Comparison of ENCODE assay signal across 19 cellular contexts in genomic region chr16:86365513-86366040, GRCh38.
"Had no signal": no experiment of that assay in that cellular context is flagged by ENCODE, and none has a peak within 500 bp of the region (broad histone marks: within the 10 kb centered on the region; RNA-seq: fewer than 3 reads in every experiment).

No MANE protein-coding gene starts in this region.

- H3K9me3 ChIP-seq: ascending aorta, breast epithelium, heart left ventricle, lower lobe of right lung, pancreas, tibial artery had no signal

- H3K27me3 ChIP-seq: ascending aorta had no signal

- DNase-seq: activated CD4-positive, alpha-beta T cell treated with anti-CD3 and anti-CD28 coated beads for 1 hour; activated CD4-positive, alpha-beta T cell treated with anti-CD3 and anti-CD28 coated beads, Interleukin-2, amount 50 U/mL, for 4 hours; activated naive CD4-positive, alpha-beta T cell treated with Interleukin-2 at 50 U/mL for 16 hours; dermis blood vessel endothelial cell; erythroblast; foreskin melanocyte; heart left ventricle; left colon; lower lobe of right lung; midbrain; naive thymus-derived CD4-positive, alpha-beta T cell; pancreas; T-cell; T1000; tibial artery had no signal

- H3K36me3 ChIP-seq: ascending aorta, breast epithelium, heart left ventricle, lower lobe of right lung, pancreas, tibial artery had no signal

- H3K4me3 ChIP-seq: ascending aorta, breast epithelium, heart left ventricle, lower lobe of right lung, pancreas, tibial artery had no signal

- H3K27ac ChIP-seq: ascending aorta, breast epithelium, lower lobe of right lung, pancreas, tibial artery had no signal

- H3K4me1 ChIP-seq: breast epithelium, heart left ventricle, pancreas, tibial artery had no signal

- ATAC-seq: activated T-helper 17 cell treated with anti-CD3 and anti-CD28 coated beads, Interleukin-2, amount 50 U/mL, for 72 hours; heart left ventricle; left colon; lower lobe of right lung; naive thymus-derived CD4-positive, alpha-beta T cell; pancreas; stimulated activated memory B cell treated with anti-CD40 and anti-IgM and Interleukin-4, amounts not matched to agents 10 μg/mL and 1 μg/mL and 100 μg/mL, for 72 hours; T-cell had no signal
